ENCODE assay signal across 10 cellular contexts in genomic region chr1:244409648-244410164, GRCh38. TPM values are rescaled to one million over a fixed set of nuclear protein-coding genes. Genes with fewer than 3 reads are reported as not detected.
A peak's percentile ranks its signal among the peaks of the same experiment; 100 is the strongest.
DNase-seq lines count a peak whose midpoint lies in the region; ATAC-seq and TF ChIP-seq lines count a peak whose summit lies in the region.
"Had no signal": no experiment of that assay in that cellular context is flagged by ENCODE, and none has a peak within 500 bp of the region (broad histone marks: within the 10 kb centered on the region; RNA-seq: fewer than 3 reads in every experiment).

No MANE protein-coding gene starts in this region.

- CTCF ChIA-PET in Calu3 (lab: Charles Lee): no interaction called here

- H3K9me3 Mint-ChIP-seq in Calu3 (ENCODE audit: low read depth, unreplicated experiment): no peaks in the 10 kb centered on the region

- H3K27me3 Mint-ChIP-seq in Calu3 (ENCODE audit: unreplicated experiment): no peaks in the 10 kb centered on the region

- DNase-seq in Calu3 (no peak), brain microvascular endothelial cell (no peak), aorta (no peak), COLO668 (lab: John Stamatoyannopoulos, UW; ENCODE audit: unreplicated experiment) (no peak)
- DNase-seq in stimulated activated CD4-positive, alpha-beta T cell treated with anti-CD3 and anti-CD28 coated beads, Interleukin-2, amount 100 ng/mL, for 48 hours: no peak
- DNase-seq: posterior cingulate gyrus had no signal

- H3K36me3 ChIP-seq in brain microvascular endothelial cell (replicated peaks): peaks cover 32% of the 10 kb centered on the region
- peaks cover 8 to 9% of the 10 kb centered on the region in 2 donors for H3K36me3 ChIP-seq in aorta (ENCODE audit: control insufficient read depth in 1 of 2, insufficient read depth in 2 of 2, low read length in 1 of 2)

- no peak overlapping the region for H3K27ac ChIP-seq in brain microvascular endothelial cell
- H3K27ac ChIP-seq in aorta (ENCODE audit: low read depth in 1 of 2, low read length in 2 of 2): no peak overlapping the region
- H3K27ac ChIP-seq: epithelial cell of prostate had no signal

- BruUV-seq in Calu3 (replicated peaks; lab: Mats Ljungman, UMichigan): no TSS peak

- no peaks in the 10 kb centered on the region for H3K9me3 ChIP-seq in aorta (ENCODE audit: control insufficient read depth, low read length)

- intact Hi-C loops in Calu3 (cut with micrococcal nuclease; ENCODE audit: unreplicated experiment) (no loop called here), aorta (cut with DNase I) (no loop called here)

- WGBS in aorta, 2 donors: 69 to 72% methylated on average over 4 of the region's 4 CpGs

- peaks cover 77% of the 10 kb centered on the region for H3K36me3 Mint-ChIP-seq in Calu3 (ENCODE audit: insufficient read depth, unreplicated experiment)

- H3K4me1 ChIP-seq in aorta (ENCODE audit: control insufficient read depth in 1 of 2, insufficient read depth in 2 of 2, low read length in 2 of 2): no peaks in the 10 kb centered on the region

- H3K27ac Mint-ChIP-seq in Calu3 (ENCODE audit: unreplicated experiment): peak overlapping the region; percentile 56

- H3K27me3 ChIP-seq in brain microvascular endothelial cell (replicated peaks) (no peaks in the 10 kb centered on the region), aorta (ENCODE audit: control insufficient read depth in 1 of 2, insufficient read depth in 2 of 2, low read length in 1 of 2) (no peaks in the 10 kb centered on the region)

- TF ChIP-seq CTCF in Calu3 (IDR thresholded peaks at IDR 0.05; ENCODE audit: unreplicated experiment): no peak
- TF ChIP-seq CTCF in brain microvascular endothelial cell (IDR thresholded peaks at IDR 0.05; ENCODE audit: low read depth, low read length, missing control alignments): no peak

- ATAC-seq in GM19328 (IDR thresholded peaks at IDR 0.05; ENCODE audit: unreplicated experiment): peak; percentile 69
- ATAC-seq in HG02763 (IDR thresholded peaks at IDR 0.05; ENCODE audit: unreplicated experiment): peak; percentile 80
- peak; percentile 80 for ATAC-seq in HG03558 (IDR thresholded peaks at IDR 0.05; ENCODE audit: extremely low read depth, unreplicated experiment)
- ATAC-seq in aorta (ENCODE audit: low FRiP score): no peak

- H3K4me3 ChIP-seq in brain microvascular endothelial cell (ENCODE audit: low read depth, low read length): no peak overlapping the region
- no peak overlapping the region for H3K4me3 ChIP-seq in aorta (ENCODE audit: low read length in 2 of 2)

- in situ Hi-C loops in brain microvascular endothelial cell (cut with HindIII; ENCODE audit: low pct_ligation_motif_present, low sequenced_read_pairs): no loop called here

- no peak overlapping the region for H3K4me3 Mint-ChIP-seq in Calu3 (ENCODE audit: low read depth, unreplicated experiment)

- peaks cover 13% of the 10 kb centered on the region for H3K4me1 Mint-ChIP-seq in Calu3 (ENCODE audit: low read depth, unreplicated experiment)

RNA-seq across cellular contexts. Expression of gene ADSS2, which starts 42.0 kb away (rescaled TPM):
- total RNA-seq in Calu3 (2022): 68.3 and 69.6 TPM in 2 replicates
- total RNA-seq in aorta: 10 to 100 TPM; 34.4 to 44.2 TPM
- polyA plus RNA-seq in aorta: 10 to 100 TPM; 22.7 to 32.6 TPM

RNA-seq across cellular contexts. Expression of gene CATSPERE, which starts 51.4 kb away (rescaled TPM):
- 0.49 and 1.3 TPM in 2 replicates for total RNA-seq in Calu3 (2022)
- 1 to 10 TPM; 2.0 to 2.2 TPM for total RNA-seq in aorta
- polyA plus RNA-seq in aorta: under 1 TPM; 0.18 to 0.63 TPM
